7 cellular contexts compared by ENCODE assay signal in the genomic region with DNA sequence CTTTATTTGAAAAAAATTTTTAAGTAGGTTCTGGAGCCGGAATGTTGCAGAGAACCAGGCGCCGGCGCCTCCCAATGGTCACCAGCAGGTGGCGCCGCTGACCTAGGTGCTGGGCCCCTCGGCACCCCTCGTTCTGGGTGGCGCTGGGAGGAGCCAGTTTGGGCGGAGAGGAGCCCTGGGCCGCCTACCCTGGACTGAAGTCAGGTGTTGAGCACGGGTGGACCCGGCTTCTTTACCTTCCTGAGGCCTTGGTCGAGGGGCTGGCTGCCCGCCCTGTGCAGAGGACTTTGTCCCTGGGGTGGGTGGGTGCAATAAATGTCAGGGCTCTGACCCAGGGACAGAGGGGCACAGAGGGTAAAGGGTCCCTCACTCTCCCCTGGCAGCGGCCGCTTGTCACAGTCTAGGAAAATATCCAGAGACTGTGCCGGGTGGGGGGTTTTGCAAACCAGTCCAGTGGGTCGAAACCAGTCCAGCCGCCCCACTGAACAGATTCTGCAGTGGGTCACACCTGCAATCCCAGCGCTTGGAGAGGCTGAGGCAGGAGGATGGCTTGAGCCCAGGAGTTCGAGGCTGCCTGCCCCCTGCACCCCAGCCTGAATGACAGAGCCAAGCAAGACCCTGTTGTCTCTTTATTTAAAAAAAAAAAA. TPM values are rescaled to one million over a fixed set of nuclear protein-coding genes. Genes with fewer than 3 reads are reported as not detected.
DNase-seq lines count a peak whose midpoint lies in the region; ATAC-seq, FAIRE-seq and TF ChIP-seq lines count a peak whose summit lies in the region.

No MANE protein-coding gene starts in this region.

- DNase-seq in GM12892 (ENCODE audit: insufficient read length) (peak; percentile 92), HL-60 (ENCODE audit: low read depth in 1 of 2, low spot score in 1 of 2) (peak in 1 of 2 experiments; percentile 24), NOMO-1 treated with dmso at 0.1 percent for 144 hours (lab: John Stamatoyannopoulos, UW; ENCODE audit: unreplicated experiment) (peak; percentile 23), endothelial cell (ENCODE audit: low spot score) (peak; percentile 82), mucosa of descending colon (peak; percentile 81 to 86 (median 86))
- DNase-seq in activated CD8-positive, alpha-beta memory T cell treated with anti-CD3 and anti-CD28 coated beads for 48 hours (ENCODE audit: low read depth in 2 of 3, low spot score in 2 of 3): peak; percentile 38 to 65 (median 56)
- DNase-seq in stimulated activated CD8-positive, alpha-beta memory T cell treated with anti-CD3 and anti-CD28 coated beads, Interleukin-7, amount 100 ng/mL, for 24 hours (ENCODE audit: low read depth): peak; percentile 55

- peaks cover 5% of the 10 kb centered on the region for H3K36me3 Mint-ChIP-seq in endothelial cell (ENCODE audit: low read depth, unreplicated experiment)

- peaks cover 4% of the 10 kb centered on the region for H3K27me3 Mint-ChIP-seq in endothelial cell (ENCODE audit: unreplicated experiment)

- no peak for TF ChIP-seq POLR2A in GM12892 (IDR thresholded peaks at IDR 0.05; ENCODE audit: low read depth, low read length)

- no peaks in the 10 kb centered on the region for H3K9me3 ChIP-seq in mucosa of descending colon

- no peak overlapping the region for H3K4me3 Mint-ChIP-seq in endothelial cell (ENCODE audit: unreplicated experiment)

- peak; percentile 27 for TF ChIP-seq CTCF in HL-60 (IDR thresholded peaks at IDR 0.05; ENCODE audit: insufficient read depth, low read length)
- TF ChIP-seq CTCF in endothelial cell (IDR thresholded peaks at IDR 0.05; ENCODE audit: unreplicated experiment): peak; percentile 96
- TF ChIP-seq CTCF in mucosa of descending colon (IDR thresholded peaks at IDR 0.05): peak; percentile 94

- H3K27ac Mint-ChIP-seq in endothelial cell (ENCODE audit: unreplicated experiment): no peak overlapping the region

- peaks cover 19% of the 10 kb centered on the region for H3K4me1 Mint-ChIP-seq in endothelial cell (ENCODE audit: unreplicated experiment)

- H3K27me3 ChIP-seq in HL-60 (ENCODE audit: insufficient read depth, poor library complexity, severe bottlenecking): no peaks in the 10 kb centered on the region

- no peaks in the 10 kb centered on the region for H3K9me3 Mint-ChIP-seq in endothelial cell (ENCODE audit: unreplicated experiment)

- H3K27ac ChIP-seq in HL-60 (replicated peaks): no peak overlapping the region

- no peak overlapping the region for H3K4me3 ChIP-seq in HL-60 (replicated peaks; ENCODE audit: insufficient read depth, low read length)
- no peak overlapping the region for H3K4me3 ChIP-seq in mucosa of descending colon

- FAIRE-seq in GM12892 (lab: Jason Lieb, UNC): peak; percentile 90

- H3K36me3 ChIP-seq in mucosa of descending colon (ENCODE audit: low read depth): no peaks in the 10 kb centered on the region

- H3K4me1 ChIP-seq in mucosa of descending colon (ENCODE audit: low read depth): peaks cover 6% of the 10 kb centered on the region

- ATAC-seq in mucosa of descending colon: peak; percentile 95

- intact Hi-C loops in mucosa of descending colon (cut with DNase I, micrococcal nuclease): loop anchor here in 1 of 2 donors (10.0 kb wide), 1 partner anchor 143 kb away; no protein-coding TSS in a partner anchor

RNA-seq across cellular contexts. Expression of a gene that starts 30.1 kb away (rescaled TPM):
- 141 TPM for polyA plus RNA-seq in GM12892 (2012; ENCODE audit: missing spikeins)
- not detected for total RNA-seq in endothelial cell (ENCODE audit: unreplicated experiment)
- total RNA-seq in mucosa of descending colon: 1 to 10 TPM in 1 of 3 donors, under 1 TPM in 2; 0.38 to 1.4 (median 0.98) TPM

RNA-seq across cellular contexts. Expression of a gene that starts 40.3 kb away (rescaled TPM):
- 53.9 TPM for polyA plus RNA-seq in GM12892 (2012; ENCODE audit: missing spikeins)
- total RNA-seq in endothelial cell (ENCODE audit: unreplicated experiment) (392 TPM), mucosa of descending colon (100 to 1,000 TPM; 150 to 249 (median 231) TPM)

Comparison
In these comparisons a context has a peak if more than half of its experiments do, and no peak if none do; other contexts are left out.
1. CTCF ChIP-seq: peak in every context shown above with its lines; median percentile 96 in endothelial cell; 94 in mucosa of descending colon; 27 in HL-60.